In the genomic region with DNA sequence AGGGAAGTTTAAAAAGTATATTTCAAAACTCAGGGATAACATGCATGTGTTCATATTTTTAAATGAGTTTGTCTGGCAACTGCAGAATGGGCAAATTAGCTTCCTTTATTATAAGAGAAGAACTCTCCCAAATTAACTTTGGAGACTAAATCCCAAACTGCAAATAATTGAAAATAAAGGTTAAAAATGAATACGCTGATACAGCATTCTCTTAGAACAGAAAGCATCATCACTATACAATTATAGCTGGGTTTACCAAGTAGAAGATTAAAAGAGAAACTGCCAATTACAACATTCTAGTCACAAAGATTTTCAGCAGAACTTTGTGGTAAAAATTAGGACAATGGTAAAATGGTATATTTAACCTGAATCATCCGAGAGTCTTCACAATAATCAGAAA, we compare ENCODE assay signal across 21 cellular contexts.
DNase-seq lines count a peak whose midpoint lies in the region; ATAC-seq, FAIRE-seq and TF ChIP-seq lines count a peak whose summit lies in the region.
"Had no signal": no experiment of that assay in that cellular context is flagged by ENCODE, and none has a peak within 500 bp of the region (broad histone marks: within the 10 kb centered on the region; RNA-seq: fewer than 3 reads in every experiment).

No MANE protein-coding gene starts in this region.

- H3K9ac ChIP-seq in HepG2 (ENCODE audit: insufficient read depth, low read depth, low read length) (no peak overlapping the region), Karpas-422 (ENCODE audit: low read length) (no peak overlapping the region), H1 (replicated peaks in 1 of 4; ENCODE audit: extremely low read depth in 1 of 4, low read depth in 3 of 4, low read length in 3 of 4) (no peak overlapping the region)
- H3K9ac ChIP-seq: BLaER1 had no signal

- 22% methylated on average over 2 of the region's 2 CpGs for WGBS in HepG2 (ENCODE audit: low lambda C conversion rate)
- WGBS in right lobe of liver (ENCODE audit: insufficient coverage, low coverage, low lambda C conversion rate, missing lambda C conversion rate): 44% methylated on average over 2 of the region's 2 CpGs
- WGBS in H1 (ENCODE audit: extremely low coverage in 1 of 2, insufficient coverage in 1 of 2, insufficient read length in 1 of 2, insufficient replicate concordance in 2 of 2, low coverage in 1 of 2, low lambda C conversion rate in 2 of 2, missing lambda C conversion rate in 1 of 2), 2 experiments: 94% methylated on average over 2 of the region's 2 CpGs; no CpG with 5 or more reads in 1 of the 2 experiments

- H3K9me2 ChIP-seq in Karpas-422 (replicated peaks; ENCODE audit: insufficient read depth, low read length): no peaks in the 10 kb centered on the region

- H3K4ac ChIP-seq in H1 (replicated peaks; ENCODE audit: insufficient read length, low read depth, low read length): no peak overlapping the region

- no peak overlapping the region for H3K56ac ChIP-seq in H1 (replicated peaks; ENCODE audit: insufficient read length, low read depth, low read length)

- no peak overlapping the region for H3K27ac ChIP-seq in HepG2 (ENCODE audit: extremely low read length, insufficient read depth, low read length)
- H3K27ac ChIP-seq in right lobe of liver: no peak overlapping the region
- no peak overlapping the region for H3K27ac ChIP-seq in Karpas-422 (ENCODE audit: low read length)
- no peak overlapping the region for H3K27ac ChIP-seq in H1 (ENCODE audit: low read depth, low read length)
- H3K27ac ChIP-seq: 22Rv1, BLaER1 had no signal

- H2BK12ac ChIP-seq in H1 (ENCODE audit: low read depth, low read length): no peak overlapping the region

- intact Hi-C loops in HepG2 (cut with micrococcal nuclease; ENCODE audit: unreplicated experiment): no loop called here
- intact Hi-C loops in right lobe of liver (cut with DNase I): no loop called here

- POLR2A ChIA-PET in HepG2 (lab: Yijun Ruan, JAX): no interaction called here
- POLR2A ChIA-PET in H1 (lab: Charles Lee; ENCODE audit: partially characterized antibody): no interaction called here

- CTCF ChIA-PET in HepG2 (lab: Yijun Ruan, JAX; ENCODE audit: low intra/inter-chr PET ratio, low total read pairs): no interaction called here
- CTCF ChIA-PET in H1 (lab: Charles Lee; ENCODE audit: partially characterized antibody): interaction anchor here (1.0 kb wide), 1 partner anchor 89 kb away, joined by 3 read pairs; no protein-coding TSS in a partner anchor

- peaks cover 0 to 4% of the 10 kb centered on the region in 2 donors for H3K36me3 Mint-ChIP-seq in activated naive CD4-positive, alpha-beta T cell treated with anti-CD3 and anti-CD28 coated beads, Interleukin-2, amount 50 U/mL, for 72 hours
- H3K36me3 Mint-ChIP-seq: CD14-positive monocyte; CD4-positive, alpha-beta memory T cell; CD4-positive, CD25-positive, alpha-beta regulatory T cell; CD8-positive, alpha-beta memory T cell had no signal

- FAIRE-seq in HepG2 (lab: Jason Lieb, UNC): no peak
- FAIRE-seq in H1 (lab: Jason Lieb, UNC): no peak
- FAIRE-seq in D721Med (lab: Jason Lieb, UNC): no peak
- FAIRE-seq: G401.6, GM12891, GM19239 had no signal

- no peak overlapping the region for H4K8ac ChIP-seq in H1 (ENCODE audit: extremely low read depth, insufficient read depth, low read length)

- H3K4me3 ChIP-seq in HepG2 (replicated peaks in 1 of 3; ENCODE audit: insufficient read depth in 1 of 3, low read depth in 2 of 3, low read length in 3 of 3) (no peak overlapping the region), right lobe of liver (no peak overlapping the region), Karpas-422 (ENCODE audit: low read length) (no peak overlapping the region), H1 (ENCODE audit: extremely low read depth in 1 of 4, insufficient read depth in 2 of 4, low read depth in 3 of 4, low read length in 4 of 4) (no peak overlapping the region)
- H3K4me3 ChIP-seq: BLaER1 had no signal

- no peak overlapping the region for H4K5ac ChIP-seq in H1 (ENCODE audit: insufficient read length, low read depth, low read length)

- 0 out of 2 replicates have a peak, but pooled peaks cover 5% of the 10 kb centered on the region for H3K4me1 ChIP-seq in HepG2 (ENCODE audit: insufficient read depth, low read length)
- H3K4me1 ChIP-seq in right lobe of liver: no peaks in the 10 kb centered on the region
- peaks cover 18% of the 10 kb centered on the region for H3K4me1 ChIP-seq in Karpas-422 (ENCODE audit: low read length)
- no peaks in the 10 kb centered on the region for H3K4me1 ChIP-seq in H1 (replicated peaks in 1 of 4; ENCODE audit: control insufficient read depth in 3 of 4, insufficient read depth in 4 of 4, low read length in 3 of 4)
- H3K4me1 ChIP-seq: BE2C, BLaER1 had no signal

- in situ Hi-C loops in HepG2 (cut with HindIII; ENCODE audit: extremely low pct_ligation_motif_present, low pct_unique_long_range_greater_than_20kb): no loop called here

- no peak overlapping the region for H2AK5ac ChIP-seq in H1 (ENCODE audit: low read depth, low read length)

- H3K9me3 Mint-ChIP-seq in activated naive CD4-positive, alpha-beta T cell treated with anti-CD3 and anti-CD28 coated beads, Interleukin-2, amount 50 U/mL, for 72 hours: peaks cover 6 to 13% of the 10 kb centered on the region in 2 donors

- no peak overlapping the region for H3K27ac Mint-ChIP-seq in activated naive CD4-positive, alpha-beta T cell treated with anti-CD3 and anti-CD28 coated beads, Interleukin-2, amount 50 U/mL, for 72 hours
- H3K27ac Mint-ChIP-seq: CD14-positive monocyte; CD4-positive, alpha-beta memory T cell; CD4-positive, CD25-positive, alpha-beta regulatory T cell; CD8-positive, alpha-beta memory T cell had no signal

- H3K36me3 ChIP-seq in HepG2 (replicated peaks in 1 of 2; ENCODE audit: control insufficient read depth in 1 of 2, insufficient read depth in 2 of 2, low read length in 2 of 2): no peaks in the 10 kb centered on the region
- H3K36me3 ChIP-seq in right lobe of liver: no peaks in the 10 kb centered on the region
- no peaks in the 10 kb centered on the region for H3K36me3 ChIP-seq in Karpas-422 (ENCODE audit: insufficient read depth, low read length)
- no peaks in the 10 kb centered on the region for H3K36me3 ChIP-seq in H1 (ENCODE audit: control insufficient read depth in 2 of 4, insufficient read depth in 4 of 4, low read length in 3 of 4)
- H3K36me3 ChIP-seq: BE2C, BLaER1 had no signal

- H3K79me1 ChIP-seq in H1 (ENCODE audit: low read depth, low read length): no peaks in the 10 kb centered on the region

- H3K27me3 ChIP-seq in HepG2 (ENCODE audit: control insufficient read depth in 1 of 2, insufficient read depth in 2 of 2, low read length in 2 of 2): no peaks in the 10 kb centered on the region
- no peaks in the 10 kb centered on the region for H3K27me3 ChIP-seq in right lobe of liver
- no peaks in the 10 kb centered on the region for H3K27me3 ChIP-seq in Karpas-422 (ENCODE audit: low read length)
- no peaks in the 10 kb centered on the region for H3K27me3 ChIP-seq in H1 (replicated peaks in 1 of 4; ENCODE audit: control insufficient read depth in 3 of 4, extremely low read depth in 1 of 4, insufficient read depth in 3 of 4, low read length in 3 of 4)
- H3K27me3 ChIP-seq: BE2C, BLaER1 had no signal

- no peaks in the 10 kb centered on the region; the same call in 1 of the 2 replicates for H3K23me2 ChIP-seq in H1 (ENCODE audit: low read depth, low read length)

- no peak overlapping the region for H2BK120ac ChIP-seq in H1 (replicated peaks; ENCODE audit: low read depth, low read length)

- H2BK15ac ChIP-seq in H1 (ENCODE audit: low read length): no peak overlapping the region

- H3K9me3 ChIP-seq in HepG2 (ENCODE audit: low read length): no peaks in the 10 kb centered on the region
- H3K9me3 ChIP-seq in right lobe of liver: no peaks in the 10 kb centered on the region
- no peaks in the 10 kb centered on the region for H3K9me3 ChIP-seq in Karpas-422 (ENCODE audit: low read length)
- no peaks in the 10 kb centered on the region for H3K9me3 ChIP-seq in H1 (ENCODE audit: insufficient read depth in 2 of 2, low read depth in 1 of 2, low read length in 1 of 2)
- H3K9me3 ChIP-seq: BE2C, BLaER1 had no signal

- TF ChIP-seq POLR2A in HepG2 (IDR thresholded peaks at IDR 0.05; ENCODE audit: insufficient read depth in 1 of 2, low read depth in 2 of 2, low read length in 2 of 2) (no peak), right lobe of liver (IDR thresholded peaks at IDR 0.05) (no peak), H1 (IDR thresholded peaks at IDR 0.05; ENCODE audit: control extremely low read depth in 1 of 2, low read depth in 2 of 2, low read length in 2 of 2) (no peak)

- no peak overlapping the region for H2BK20ac ChIP-seq in H1 (ENCODE audit: low read length)

- no peak overlapping the region for H3K14ac ChIP-seq in H1 (ENCODE audit: insufficient read length)

- H3K79me2 ChIP-seq in HepG2 (ENCODE audit: insufficient read depth, low read length): no peaks in the 10 kb centered on the region
- H3K79me2 ChIP-seq in Karpas-422 (ENCODE audit: low read length): no peaks in the 10 kb centered on the region
- no peaks in the 10 kb centered on the region for H3K79me2 ChIP-seq in H1 (ENCODE audit: control insufficient read depth in 1 of 2, insufficient read depth in 2 of 2, low read length in 2 of 2)

- no peak overlapping the region for H4K91ac ChIP-seq in H1 (replicated peaks; ENCODE audit: insufficient read length, low read length)

- H2BK5ac ChIP-seq in H1 (ENCODE audit: low read depth, low read length): no peak overlapping the region

- no peak overlapping the region for H3K18ac ChIP-seq in H1 (ENCODE audit: extremely low read depth, low read length)

- H4K20me1 ChIP-seq in HepG2 (ENCODE audit: insufficient read depth, low read length) (no peaks in the 10 kb centered on the region), Karpas-422 (ENCODE audit: insufficient read depth, low read depth, low read length) (no peaks in the 10 kb centered on the region), H1 (replicated peaks in 1 of 2; ENCODE audit: control insufficient read depth in 1 of 2, insufficient read depth in 2 of 2, low read length in 2 of 2) (no peaks in the 10 kb centered on the region)
- H4K20me1 ChIP-seq: BLaER1 had no signal

- TF ChIP-seq EP300 in HepG2 (IDR thresholded peaks at IDR 0.05; ENCODE audit: low read depth in 2 of 2, low read length in 2 of 2): no peak
- TF ChIP-seq EP300 in HepG2 (CRISPR knock-in tag; IDR thresholded peaks at IDR 0.05; ENCODE audit: borderline replicate concordance): no peak
- TF ChIP-seq EP300 in H1 (IDR thresholded peaks at IDR 0.05; ENCODE audit: borderline replicate concordance in 1 of 2, low read depth in 2 of 2, low read length in 2 of 2): no peak

- no peak overlapping the region for H2AFZ ChIP-seq in HepG2 (ENCODE audit: low read length)
- no peak overlapping the region for H2AFZ ChIP-seq in Karpas-422 (ENCODE audit: low read length)
- no peak overlapping the region for H2AFZ ChIP-seq in H1 (ENCODE audit: low read length)

- H3K4me2 ChIP-seq in HepG2 (ENCODE audit: low read depth, low read length) (no peak overlapping the region), Karpas-422 (ENCODE audit: low read depth, low read length, poor library complexity, severe bottlenecking) (peak overlapping the region; percentile 3), H1 (ENCODE audit: insufficient read depth in 1 of 2, low read depth in 2 of 2, low read length in 2 of 2) (no peak overlapping the region)
- H3K4me2 ChIP-seq: BLaER1 had no signal

- ATAC-seq in HepG2 (no peak), right lobe of liver (no peak)
- ATAC-seq in activated naive CD4-positive, alpha-beta T cell treated with anti-CD3 and anti-CD28 coated beads, Interleukin-2, amount 50 U/mL, for 72 hours: no peak

- no peak for TF ChIP-seq CTCF in HepG2 (CRISPR knock-in tag; IDR thresholded peaks at IDR 0.05)
- no peak for TF ChIP-seq CTCF in right lobe of liver (IDR thresholded peaks at IDR 0.05)
- no peak for TF ChIP-seq CTCF in H1 (IDR thresholded peaks at IDR 0.05; ENCODE audit: control extremely low read depth in 1 of 3, insufficient read depth in 1 of 3, low read depth in 1 of 3, low read length in 3 of 3)
- TF ChIP-seq CTCF in D721Med (IDR thresholded peaks at IDR 0.05; ENCODE audit: insufficient read depth, missing control alignments): no peak

- BruUV-seq in HepG2 (replicated peaks; lab: Mats Ljungman, UMichigan): no TSS peak

- DNase-seq in HepG2 (ENCODE audit: low spot score) (no peak), right lobe of liver (no peak), Karpas-422 (no peak), H1 (ENCODE audit: low read depth in 1 of 2, low spot score in 2 of 2) (no peak), D721Med (ENCODE audit: insufficient read length, low spot score) (no peak)
- DNase-seq in activated naive CD4-positive, alpha-beta T cell treated with anti-CD3 and anti-CD28 coated beads, Interleukin-2, amount 50 U/mL, for 72 hours (ENCODE audit: low spot score in 2 of 2): no peak
- DNase-seq: ACHN; BE2C; C1 segment of cervical spinal cord; CD4-positive, alpha-beta memory T cell; CD4-positive, CD25-positive, alpha-beta regulatory T cell; CD8-positive, alpha-beta memory T cell; COR-L47; DMS79 treated with DMSO at 0.1 percent for 48 hours; GF-D8 had no signal

- TF ChIP-seq RAD21 in HepG2 (CRISPR knock-in tag; IDR thresholded peaks at IDR 0.05): no peak
- TF ChIP-seq RAD21 in H1 (IDR thresholded peaks at IDR 0.05 in 1 of 2, conservative IDR thresholded peaks at IDR 0.05 in 1 of 2; ENCODE audit: low read depth in 2 of 2, low read length in 2 of 2): no peak

- no peak overlapping the region for H3K23ac ChIP-seq in H1 (ENCODE audit: insufficient read length)

Comparison
In these comparisons a context has a peak if more than half of its experiments do, and no peak if none do; other contexts are left out.
1. Of the 41 proteins assayed by ChIP-seq in both HepG2 and H1: peak only in HepG2: none; only in H1: none; in both: MAFK; in neither: 40.